Comparison of ENCODE assay signal across 25 cellular contexts in the genomic region with DNA sequence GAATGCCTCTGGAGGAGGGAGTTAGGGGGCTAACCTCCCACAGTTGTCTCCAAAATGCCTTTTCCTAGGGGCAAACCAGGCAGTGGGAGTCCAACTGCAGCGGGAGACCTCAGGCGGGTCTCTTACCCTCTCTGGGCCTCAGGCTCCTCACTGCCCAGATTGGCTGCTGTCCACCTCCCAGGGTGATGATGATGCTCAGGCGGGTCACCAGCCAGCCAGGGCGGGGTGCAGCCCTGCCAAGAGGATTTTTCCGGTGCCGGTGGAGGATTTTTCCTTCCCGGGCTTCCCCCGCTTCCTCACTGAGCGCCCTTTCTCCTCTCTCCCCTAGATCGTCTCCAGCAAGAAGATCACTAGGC. TPM values are rescaled to one million over a fixed set of nuclear protein-coding genes. Genes with fewer than 3 reads are reported as not detected.
DNase-seq lines count a peak whose midpoint lies in the region; ATAC-seq, FAIRE-seq and TF ChIP-seq lines count a peak whose summit lies in the region.
"Had no signal": no experiment of that assay in that cellular context is flagged by ENCODE, and none has a peak within 500 bp of the region (broad histone marks: within the 10 kb centered on the region; RNA-seq: fewer than 3 reads in every experiment).

No MANE protein-coding gene starts in this region.

- H3K9me3 ChIP-seq in HEK293 (ENCODE audit: control insufficient read depth, insufficient read depth, low read depth, low read length) (no peaks in the 10 kb centered on the region), astrocyte (ENCODE audit: insufficient read depth, low read depth, low read length) (no peaks in the 10 kb centered on the region), PC-3 (ENCODE audit: low read length) (no peaks in the 10 kb centered on the region)

- H3K36me3 Mint-ChIP-seq in astrocyte (ENCODE audit: low read depth, unreplicated experiment), result peaks cover 8% of the 10 kb centered on the region
- H3K36me3 Mint-ChIP-seq: CD4-positive, alpha-beta memory T cell had no signal

- H3K79me2 ChIP-seq in astrocyte (ENCODE audit: insufficient read depth, low read length) (no peaks in the 10 kb centered on the region), PC-3 (ENCODE audit: low read length) (no peaks in the 10 kb centered on the region)
- H3K79me2 ChIP-seq: parathyroid adenoma had no signal

- H3K4me3 Mint-ChIP-seq in astrocyte (ENCODE audit: unreplicated experiment), result no peak overlapping the region
- H3K4me3 Mint-ChIP-seq: activated CD8-positive, alpha-beta T cell treated with anti-CD3 and anti-CD28 coated beads for 36 hours; CD4-positive, alpha-beta memory T cell; stimulated activated memory B cell treated with anti-CD40 and anti-IgM and Interleukin-4, amounts not matched to agents 10 μg/mL and 1 μg/mL and 100 μg/mL, for 72 hours had no signal

- TF ChIP-seq POLR2A in lower leg skin (IDR thresholded peaks at IDR 0.05), result no peak

- H3K4me3 ChIP-seq in HEK293 (ENCODE audit: low read depth, low read length) (no peak overlapping the region), astrocyte (ENCODE audit: insufficient read depth, low read depth, low read length) (no peak overlapping the region), fibroblast of pulmonary artery (replicated peaks; ENCODE audit: low read depth, low read length) (no peak overlapping the region), lower leg skin (ENCODE audit: low read depth, poor library complexity, severe bottlenecking) (no peak overlapping the region), PC-3 (ENCODE audit: low read length) (no peak overlapping the region)
- H3K4me3 ChIP-seq: SK-N-MC had no signal

- H3K9me2 ChIP-seq in PC-3 (replicated peaks; ENCODE audit: low read length), result no peaks in the 10 kb centered on the region

- no peaks in the 10 kb centered on the region for H3K4me1 ChIP-seq in HEK293 (ENCODE audit: control insufficient read depth, insufficient read depth, low read length)
- H3K4me1 ChIP-seq in astrocyte (ENCODE audit: insufficient read depth, low read length), result peaks cover 22% of the 10 kb centered on the region
- no peaks in the 10 kb centered on the region for H3K4me1 ChIP-seq in PC-3 (ENCODE audit: insufficient read depth, low read length)
- H3K4me1 ChIP-seq: parathyroid adenoma had no signal

- POLR2A ChIA-PET in HEK293 (lab: Yijun Ruan, JAX), result no interaction called here
- POLR2A ChIA-PET in PC-3 (lab: Charles Lee; ENCODE audit: unreplicated experiment), result no interaction called here

- H3K9me3 Mint-ChIP-seq in astrocyte (ENCODE audit: unreplicated experiment), result no peaks in the 10 kb centered on the region
- H3K9me3 Mint-ChIP-seq: activated CD8-positive, alpha-beta T cell treated with anti-CD3 and anti-CD28 coated beads for 36 hours; CD4-positive, alpha-beta memory T cell; stimulated activated memory B cell treated with anti-CD40 and anti-IgM and Interleukin-4, amounts not matched to agents 10 μg/mL and 1 μg/mL and 100 μg/mL, for 72 hours had no signal

- H3K9ac ChIP-seq in astrocyte (ENCODE audit: low read length) (no peak overlapping the region), PC-3 (ENCODE audit: low read length) (no peak overlapping the region)
- H3K9ac ChIP-seq: parathyroid adenoma had no signal

- no peak overlapping the region for H3K27ac Mint-ChIP-seq in astrocyte (ENCODE audit: unreplicated experiment)
- H3K27ac Mint-ChIP-seq: activated CD8-positive, alpha-beta T cell treated with anti-CD3 and anti-CD28 coated beads for 36 hours; CD4-positive, alpha-beta memory T cell; stimulated activated memory B cell treated with anti-CD40 and anti-IgM and Interleukin-4, amounts not matched to agents 10 μg/mL and 1 μg/mL and 100 μg/mL, for 72 hours had no signal

- intact Hi-C loops in lower leg skin (cut with DNase I; ENCODE audit: low total_unique reads) (no loop called here), PC-3 (cut with micrococcal nuclease) (no loop called here)

- no peak for ATAC-seq in PC-3
- ATAC-seq: activated CD8-positive, alpha-beta T cell treated with anti-CD3 and anti-CD28 coated beads for 36 hours; stimulated activated memory B cell treated with anti-CD40 and anti-IgM and Interleukin-4, amounts not matched to agents 10 μg/mL and 1 μg/mL and 100 μg/mL, for 72 hours had no signal

- no peaks in the 10 kb centered on the region for H3K27me3 Mint-ChIP-seq in astrocyte (ENCODE audit: low read depth, unreplicated experiment)
- H3K27me3 Mint-ChIP-seq: activated CD8-positive, alpha-beta T cell treated with anti-CD3 and anti-CD28 coated beads for 36 hours; CD4-positive, alpha-beta memory T cell; stimulated activated memory B cell treated with anti-CD40 and anti-IgM and Interleukin-4, amounts not matched to agents 10 μg/mL and 1 μg/mL and 100 μg/mL, for 72 hours had no signal

- BruUV-seq in PC-3 (replicated peaks; lab: Mats Ljungman, UMichigan), result no TSS peak

- H3K36me3 ChIP-seq in HEK293 (ENCODE audit: control insufficient read depth in 2 of 2, insufficient read depth in 1 of 2, low read length in 2 of 2) (peaks cover 0 to 3% of the 10 kb centered on the region in 2 experiments; a peak in 1 of 3 replicates), astrocyte (ENCODE audit: insufficient read depth, low read length) (no peaks in the 10 kb centered on the region), PC-3 (ENCODE audit: low read depth, low read length) (no peaks in the 10 kb centered on the region)

- no peaks in the 10 kb centered on the region for H3K27me3 ChIP-seq in astrocyte (ENCODE audit: insufficient read depth, low read length)
- no peaks in the 10 kb centered on the region for H3K27me3 ChIP-seq in PC-3 (ENCODE audit: low read length)

- peak overlapping the region; percentile 44 for H3K4me2 ChIP-seq in astrocyte (ENCODE audit: low read length)
- H3K4me2 ChIP-seq in PC-3 (ENCODE audit: low read length), result no peak overlapping the region

- CTCF ChIA-PET in HEK293 (lab: Yijun Ruan, JAX), result interaction anchor here (0.6 kb wide), 1 partner anchor 71 kb away, joined by 4 read pairs; a partner anchor contains a TSS
- CTCF ChIA-PET in PC-3 (lab: Charles Lee), result no interaction called here

- H3F3A ChIP-seq in PC-3 (ENCODE audit: low read length, unreplicated experiment), result no peaks in the 10 kb centered on the region

- WGBS in lower leg skin, 2 donors, result 53 to 70% methylated on average over 10 of the region's 10 CpGs

- TF ChIP-seq CTCF in HEK293 (tag by site-specific recombination; IDR thresholded peaks at IDR 0.05), result no peak
- TF ChIP-seq CTCF in astrocyte (IDR thresholded peaks at IDR 0.05; ENCODE audit: insufficient read depth, low read depth, low read length), result no peak
- no peak for TF ChIP-seq CTCF in fibroblast of pulmonary artery (IDR thresholded peaks at IDR 0.05; ENCODE audit: low read length, missing control alignments)
- TF ChIP-seq CTCF in lower leg skin (IDR thresholded peaks at IDR 0.05), result no peak
- TF ChIP-seq CTCF in PC-3 (conservative IDR thresholded peaks at IDR 0.05; ENCODE audit: low read depth, low read length), result no peak

- DNase-seq in astrocyte (ENCODE audit: low read depth), result no peak
- DNase-seq in fibroblast of pulmonary artery (ENCODE audit: low read depth), result peak; percentile 25
- peak; percentile 49 for DNase-seq in retina
- no peak for DNase-seq in dedifferentiated amniotic fluid mesenchymal stem cell (ENCODE audit: extremely low spot score)
- DNase-seq in lower leg skin (ENCODE audit: low spot score in 2 of 2), result no peak
- DNase-seq in PC-3, result no peak
- no peak for DNase-seq in GDM1 (lab: John Stamatoyannopoulos, UW)
- DNase-seq: activated CD8-positive, alpha-beta T cell treated with anti-CD3 and anti-CD28 coated beads for 36 hours; activated naive CD4-positive, alpha-beta T cell treated with Interleukin-2 at 50 U/mL for 16 hours; activated T-cell treated with anti-CD3 and anti-CD28 coated beads, Interleukin-2, amount 50 U/mL, for 1 hour; amniotic stem cell; CD4-positive, alpha-beta memory T cell; GF-D8; islet precursor cell; KBM-7; mammary epithelial cell; NCI-H1694 treated with DMSO at 0.1 percent for 48 hours; NCI-H226; NCI-H82 had no signal

- no peak for FAIRE-seq in astrocyte (lab: Jason Lieb, UNC)
- FAIRE-seq: colon, endometrium had no signal

- peaks cover 9% of the 10 kb centered on the region for H4K20me1 ChIP-seq in astrocyte (ENCODE audit: insufficient read depth, low read length)
- H4K20me1 ChIP-seq in PC-3 (ENCODE audit: low read length), result no peaks in the 10 kb centered on the region

- H2AFZ ChIP-seq in astrocyte (ENCODE audit: low read depth, low read length) (no peak overlapping the region), PC-3 (ENCODE audit: low read length) (no peak overlapping the region)
- H2AFZ ChIP-seq: parathyroid adenoma had no signal

- peaks cover 10% of the 10 kb centered on the region for H3K4me1 Mint-ChIP-seq in astrocyte (ENCODE audit: low read depth, unreplicated experiment)

- H3K27ac ChIP-seq in HEK293 (ENCODE audit: extremely low read depth, low read depth, low read length) (no peak overlapping the region), astrocyte (ENCODE audit: low read depth, low read length) (no peak overlapping the region), PC-3 (ENCODE audit: low read length) (no peak overlapping the region)
- H3K27ac ChIP-seq: parathyroid adenoma, SK-N-MC had no signal

TF ChIP-seq in HEK293, 187 proteins besides CTCF, POLR2A, EP300 and RAD21 (continues in another document):
- TF ChIP-seq, protein P1, sequence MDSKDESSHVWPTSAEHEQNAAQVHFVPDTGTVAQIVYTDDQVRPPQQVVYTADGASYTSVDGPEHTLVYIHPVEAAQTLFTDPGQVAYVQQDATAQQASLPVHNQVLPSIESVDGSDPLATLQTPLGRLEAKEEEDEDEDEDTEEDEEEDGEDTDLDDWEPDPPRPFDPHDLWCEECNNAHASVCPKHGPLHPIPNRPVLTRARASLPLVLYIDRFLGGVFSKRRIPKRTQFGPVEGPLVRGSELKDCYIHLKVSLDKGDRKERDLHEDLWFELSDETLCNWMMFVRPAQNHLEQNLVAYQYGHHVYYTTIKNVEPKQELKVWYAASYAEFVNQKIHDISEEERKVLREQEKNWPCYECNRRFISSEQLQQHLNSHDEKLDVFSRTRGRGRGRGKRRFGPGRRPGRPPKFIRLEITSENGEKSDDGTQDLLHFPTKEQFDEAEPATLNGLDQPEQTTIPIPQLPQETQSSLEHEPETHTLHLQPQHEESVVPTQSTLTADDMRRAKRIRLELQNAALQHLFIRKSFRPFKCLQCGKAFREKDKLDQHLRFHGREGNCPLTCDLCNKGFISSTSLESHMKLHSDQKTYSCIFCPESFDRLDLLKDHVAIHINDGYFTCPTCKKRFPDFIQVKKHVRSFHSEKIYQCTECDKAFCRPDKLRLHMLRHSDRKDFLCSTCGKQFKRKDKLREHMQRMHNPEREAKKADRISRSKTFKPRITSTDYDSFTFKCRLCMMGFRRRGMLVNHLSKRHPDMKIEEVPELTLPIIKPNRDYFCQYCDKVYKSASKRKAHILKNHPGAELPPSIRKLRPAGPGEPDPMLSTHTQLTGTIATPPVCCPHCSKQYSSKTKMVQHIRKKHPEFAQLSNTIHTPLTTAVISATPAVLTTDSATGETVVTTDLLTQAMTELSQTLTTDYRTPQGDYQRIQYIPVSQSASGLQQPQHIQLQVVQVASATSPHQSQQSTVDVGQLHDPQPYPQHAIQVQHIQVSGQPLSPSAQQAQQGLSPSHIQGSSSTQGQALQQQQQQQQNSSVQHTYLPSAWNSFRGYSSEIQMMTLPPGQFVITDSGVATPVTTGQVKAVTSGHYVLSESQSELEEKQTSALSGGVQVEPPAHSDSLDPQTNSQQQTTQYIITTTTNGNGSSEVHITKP (tag by site-specific recombination; IDR thresholded peaks at IDR 0.05), result no peak

RNA-seq across cellular contexts. Expression of a gene that starts 22.7 kb away (rescaled TPM):
- total RNA-seq in astrocyte, result 17.0 and 19.3 TPM in 2 replicates
- 10 to 100 TPM; 12.5 to 18.9 (median 14.9) TPM for total RNA-seq in lower leg skin
- total RNA-seq in PC-3 (2014; rRNA removed), result 14.5 and 18.1 TPM in 2 replicates

Comparison
In these comparisons a context has a peak if more than half of its experiments do, and no peak if none do; other contexts are left out.
1. DNase-seq: peak in fibroblast of pulmonary artery (single experiment) and retina (single experiment); none in astrocyte (single experiment), dedifferentiated amniotic fluid mesenchymal stem cell (single experiment), lower leg skin (0 of 2), PC-3 (single experiment) and GDM1 (single experiment).